Comparison of ENCODE assay signal across 10 cellular contexts in genomic region chr4:143377635-143378099, GRCh38. TPM values are rescaled to one million over a fixed set of nuclear protein-coding genes. Genes with fewer than 3 reads are reported as not detected.
DNase-seq lines count a peak whose midpoint lies in the region; ATAC-seq and TF ChIP-seq lines count a peak whose summit lies in the region.
"Had no signal": no experiment of that assay in that cellular context is flagged by ENCODE, and none has a peak within 500 bp of the region (broad histone marks: within the 10 kb centered on the region; RNA-seq: fewer than 3 reads in every experiment).

No MANE protein-coding gene starts in this region.

- intact Hi-C loops in CD14-positive monocyte (cut with micrococcal nuclease) = no loop called here
- intact Hi-C loops in dorsolateral prefrontal cortex (cut with DNase I) = loop anchor here (2.0 to 5.0 kb wide), 3 partner anchors 40 to 105 kb away; partner anchors contain the start of gene GAB1 (in 2 of the 2)
- intact Hi-C loops in lower leg skin (cut with DNase I; ENCODE audit: low total_unique reads) = no loop called here

- no peak for TF ChIP-seq CTCF in CD14-positive monocyte (IDR thresholded peaks at IDR 0.05)
- TF ChIP-seq CTCF in dorsolateral prefrontal cortex (IDR thresholded peaks at IDR 0.05 in 54 of 56, conservative IDR thresholded peaks at IDR 0.05 in 2 of 56; ENCODE audit: low read depth in 1 of 56, partially characterized antibody in 56 of 56) = no peak
- TF ChIP-seq CTCF in lower leg skin (IDR thresholded peaks at IDR 0.05) = no peak

- H3K9me3 Mint-ChIP-seq in CD14-positive monocyte = no peaks in the 10 kb centered on the region
- H3K9me3 Mint-ChIP-seq in activated T-cell treated with anti-CD3 and anti-CD28 coated beads, Interleukin-2, amount 50 U/mL, for 4 hours = no peaks in the 10 kb centered on the region
- H3K9me3 Mint-ChIP-seq: natural killer cell had no signal

- DNase-seq in CD14-positive monocyte (ENCODE audit: low spot score) (no peak), dorsolateral prefrontal cortex (no peak), NCI-H1417 (lab: John Stamatoyannopoulos, UW) (no peak), lower leg skin (ENCODE audit: low spot score in 2 of 2) (no peak)
- no peak for DNase-seq in stimulated activated CD4-positive, alpha-beta T cell treated with anti-CD3 and anti-CD28 coated beads, Interleukin-1b, Interleukin-23, amount 100 ng/mL, for 48 hours
- DNase-seq in activated T-cell treated with anti-CD3 and anti-CD28 coated beads, Interleukin-2, amount 50 U/mL, for 4 hours = no peak
- DNase-seq: cortex of kidney, natural killer cell had no signal

- no peaks in the 10 kb centered on the region for H3K27me3 ChIP-seq in dorsolateral prefrontal cortex

- H3K4me3 Mint-ChIP-seq in CD14-positive monocyte = peak overlapping the region in 1 of 2 donors; percentile 30
- H3K4me3 Mint-ChIP-seq in activated T-cell treated with anti-CD3 and anti-CD28 coated beads, Interleukin-2, amount 50 U/mL, for 4 hours = no peak overlapping the region
- H3K4me3 Mint-ChIP-seq: natural killer cell had no signal

- peak overlapping the region; percentile 40 to 99 (median 92) for H3K27ac ChIP-seq in dorsolateral prefrontal cortex

- H3K27me3 Mint-ChIP-seq in CD14-positive monocyte (ENCODE audit: low read depth in 3 of 3) = no peaks in the 10 kb centered on the region
- H3K27me3 Mint-ChIP-seq in activated T-cell treated with anti-CD3 and anti-CD28 coated beads, Interleukin-2, amount 50 U/mL, for 4 hours (ENCODE audit: low read depth) = peaks cover 4% of the 10 kb centered on the region

- H3K27ac Mint-ChIP-seq in CD14-positive monocyte = peak overlapping the region; percentile 16 to 87 (median 68)
- H3K27ac Mint-ChIP-seq: natural killer cell had no signal

- ATAC-seq in GM19463 (IDR thresholded peaks at IDR 0.05; ENCODE audit: unreplicated experiment) (peak; percentile 47), HG03175 (IDR thresholded peaks at IDR 0.05; ENCODE audit: unreplicated experiment) (peak; percentile 48)
- ATAC-seq in activated T-cell treated with anti-CD3 and anti-CD28 coated beads, Interleukin-2, amount 50 U/mL, for 4 hours = no peak
- ATAC-seq: natural killer cell had no signal

- peaks cover 0 to 5% of the 10 kb centered on the region in 2 donors for H3K36me3 Mint-ChIP-seq in CD14-positive monocyte
- H3K36me3 Mint-ChIP-seq in activated T-cell treated with anti-CD3 and anti-CD28 coated beads, Interleukin-2, amount 50 U/mL, for 4 hours (ENCODE audit: insufficient read depth) = no peaks in the 10 kb centered on the region
- H3K36me3 Mint-ChIP-seq: natural killer cell had no signal

- H3K4me3 ChIP-seq in dorsolateral prefrontal cortex (peak overlapping the region in 5 of 59 donors; percentile 4 to 20 (median 10)), lower leg skin (ENCODE audit: low read depth, poor library complexity, severe bottlenecking) (no peak overlapping the region)

- 58 to 63% methylated on average over 7 of the region's 7 CpGs for WGBS in lower leg skin, 2 donors

- no peak for TF ChIP-seq POLR2A in lower leg skin (IDR thresholded peaks at IDR 0.05)

- peaks cover 44% of the 10 kb centered on the region for H3K4me1 Mint-ChIP-seq in CD14-positive monocyte
- peaks cover 2% of the 10 kb centered on the region for H3K4me1 Mint-ChIP-seq in activated T-cell treated with anti-CD3 and anti-CD28 coated beads, Interleukin-2, amount 50 U/mL, for 4 hours (ENCODE audit: low read depth)

RNA-seq across cellular contexts. Expression of gene GAB1, which starts 41.0 kb away (rescaled TPM):
- under 1 TPM; 0.55 to 0.69 TPM for polyA plus RNA-seq in CD14-positive monocyte
- total RNA-seq in dorsolateral prefrontal cortex = 100 to 1,000 TPM in 85 of 120 experiments, 10 to 100 TPM in 35; 58.5 to 257 (median 116) TPM
- total RNA-seq in lower leg skin = 10 to 100 TPM; 25.7 to 42.9 (median 37.3) TPM
- total RNA-seq in activated T-cell treated with anti-CD3 and anti-CD28 coated beads, Interleukin-2, amount 50 U/mL, for 4 hours = under 1 TPM; 0.30 to 0.95 (median 0.61) TPM

Comparison
In these comparisons a context has a peak if more than half of its experiments do, and no peak if none do; other contexts are left out.
1. ATAC-seq: peak in GM19463 (single experiment) and HG03175 (single experiment); none in activated T-cell treated with anti-CD3 and anti-CD28 coated beads, Interleukin-2, amount 50 U/mL, for 4 hours (0 of 2).
2. RNA of gene GAB1, which starts 41.0 kb away (total RNA-seq): 58.5 to 257 TPM in dorsolateral prefrontal cortex and 25.7 to 42.9 TPM in lower leg skin; 0.30 to 0.95 TPM in activated T-cell treated with anti-CD3 and anti-CD28 coated beads, Interleukin-2, amount 50 U/mL, for 4 hours; every median in the first group is over 10 times any median in the second.
3. intact Hi-C loops: an anchor here in dorsolateral prefrontal cortex (2.0 to 5.0 kb wide); none called in CD14-positive monocyte and lower leg skin.